ENCODE assay signal across 14 cellular contexts in the genomic region with DNA sequence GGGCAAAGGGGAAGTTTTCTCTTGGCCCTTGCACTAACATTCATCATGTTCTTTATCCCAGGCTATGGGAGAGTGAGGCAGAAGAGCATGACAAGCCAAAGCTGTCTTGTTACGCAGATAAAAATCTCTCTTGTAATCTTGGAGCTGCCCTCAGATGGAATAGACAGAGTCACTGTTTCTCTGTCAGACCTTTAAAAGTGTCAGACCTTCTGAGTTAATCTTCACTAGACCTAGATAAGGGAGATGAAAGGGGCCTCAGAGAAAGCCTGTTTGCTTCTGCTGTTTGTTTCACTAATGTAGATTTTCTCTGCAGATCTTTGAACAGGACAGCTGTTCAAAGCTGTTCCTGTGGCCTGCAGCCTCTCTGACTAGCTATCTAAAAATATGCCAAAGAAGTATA.
"Had no signal": no experiment of that assay in that cellular context is flagged by ENCODE, and none has a peak within 500 bp of the region (broad histone marks: within the 10 kb centered on the region; RNA-seq: fewer than 3 reads in every experiment).

No MANE protein-coding gene starts in this region.

- H3K4me3 ChIP-seq: dorsolateral prefrontal cortex, gastroesophageal sphincter, heart right ventricle, left ventricle myocardium inferior, tibial artery had no signal

- H3K27ac ChIP-seq: dorsolateral prefrontal cortex, gastroesophageal sphincter, heart right ventricle, left ventricle myocardium inferior, tibial artery had no signal

- DNase-seq: activated CD4-positive, alpha-beta T cell treated with anti-CD3 and anti-CD28 coated beads, Interleukin-2, amount 50 U/mL, for 4 hours; activated CD4-positive, CD25-positive, alpha-beta regulatory T cell treated with anti-CD3 and anti-CD28 coated beads, Interleukin-2, amount 50 U/mL, for 72 hours; activated naive CD4-positive, alpha-beta T cell treated with anti-CD3 and anti-CD28 coated beads, Interleukin-2, amount 50 U/mL, for 16 hours; activated T-cell treated with anti-CD3 and anti-CD28 coated beads for 4 hours; dorsolateral prefrontal cortex; endodermal cell; heart right ventricle; left ventricle myocardium inferior; posterior cingulate gyrus; stimulated activated CD4-positive, alpha-beta T cell treated with anti-CD3 and anti-CD28 coated beads, Interleukin-15, amount 100 ng/mL, for 24 hours; stimulated activated CD4-positive, alpha-beta T cell treated with anti-CD3 and anti-CD28 coated beads, Interleukin-4, amount 100 ng/mL, for 1 hour; stimulated activated naive B cell treated with anti-CD40 and anti-IgM and Interleukin-4, amounts not matched to agents 10 μg/mL and 1 μg/mL and 100 μg/mL, for 72 hours; tibial artery had no signal

- H3K27me3 ChIP-seq: dorsolateral prefrontal cortex, gastroesophageal sphincter, tibial artery had no signal

- H3K4me1 ChIP-seq: gastroesophageal sphincter, heart right ventricle, left ventricle myocardium inferior, tibial artery had no signal

- ATAC-seq: gastroesophageal sphincter; heart right ventricle; stimulated activated naive B cell treated with anti-CD40 and anti-IgM and Interleukin-4, amounts not matched to agents 10 μg/mL and 1 μg/mL and 100 μg/mL, for 72 hours had no signal

- H3K9me3 ChIP-seq: gastroesophageal sphincter, heart right ventricle, left ventricle myocardium inferior, tibial artery had no signal

- H3K36me3 ChIP-seq: gastroesophageal sphincter, heart right ventricle, left ventricle myocardium inferior, tibial artery had no signal
